Comparison of ENCODE assay signal across 10 cellular contexts in genomic region chr1:53715478-53715877, GRCh38. TPM values are rescaled to one million over a fixed set of nuclear protein-coding genes. Genes with fewer than 3 reads are reported as not detected.
A peak's percentile ranks its signal among the peaks of the same experiment; 100 is the strongest.
DNase-seq lines count a peak whose midpoint lies in the region; ATAC-seq, FAIRE-seq and TF ChIP-seq lines count a peak whose summit lies in the region.
"Had no signal": no experiment of that assay in that cellular context is flagged by ENCODE, and none has a peak within 500 bp of the region (broad histone marks: within the 10 kb centered on the region; RNA-seq: fewer than 3 reads in every experiment).

No MANE protein-coding gene starts in this region.

- no peaks in the 10 kb centered on the region for H3K9me3 ChIP-seq in kidney (ENCODE audit: control insufficient read depth in 1 of 2, low read length in 2 of 2)

- no peak overlapping the region for H3K9ac ChIP-seq in kidney (ENCODE audit: low read length in 2 of 2)

- DNase-seq in ELF-1 (ENCODE audit: low read depth, low spot score) (peak; percentile 75), HL-60 (ENCODE audit: low read depth in 1 of 2, low spot score in 1 of 2) (peak in 1 of 2 experiments; percentile 18), UCSD-AML1 (lab: John Stamatoyannopoulos, UW; ENCODE audit: unreplicated experiment) (peak; percentile 44), left lobe of liver (ENCODE audit: low spot score) (no peak), T-helper 1 cell (no peak), kidney (no peak)
- DNase-seq: left cardiac atrium, NCI-H1930 had no signal

- no peaks in the 10 kb centered on the region for H3K4me1 ChIP-seq in kidney (ENCODE audit: control insufficient read depth in 1 of 2, insufficient read depth in 1 of 2, low read depth in 1 of 2, low read length in 2 of 2)

- H3K36me3 ChIP-seq in kidney (ENCODE audit: control insufficient read depth in 1 of 2, insufficient read depth in 2 of 2, low read length in 2 of 2) = no peaks in the 10 kb centered on the region

- no peak overlapping the region for H3K27ac ChIP-seq in HL-60 (replicated peaks)
- no peak overlapping the region for H3K27ac ChIP-seq in kidney (ENCODE audit: low read depth in 2 of 2, low read length in 2 of 2)

- no peak for FAIRE-seq in kidney (lab: Jason Lieb, UNC)

- H3K4me3 ChIP-seq in HL-60 (replicated peaks; ENCODE audit: insufficient read depth, low read length) (no peak overlapping the region), kidney (ENCODE audit: low read length in 2 of 2) (no peak overlapping the region)

- intact Hi-C loops in kidney (cut with DNase I) = no loop called here

- ATAC-seq in left lobe of liver (peak; percentile 31), HG03175 (IDR thresholded peaks at IDR 0.05; ENCODE audit: unreplicated experiment) (no peak), GM21360 (IDR thresholded peaks at IDR 0.05; ENCODE audit: unreplicated experiment) (no peak)

- TF ChIP-seq CTCF in HL-60 (IDR thresholded peaks at IDR 0.05; ENCODE audit: insufficient read depth, low read length) = peak; percentile 10
- TF ChIP-seq CTCF in kidney (IDR thresholded peaks at IDR 0.05; ENCODE audit: borderline replicate concordance, extremely low read depth, insufficient read depth) = no peak

- H3K27me3 ChIP-seq in HL-60 (ENCODE audit: insufficient read depth, poor library complexity, severe bottlenecking) = no peaks in the 10 kb centered on the region

RNA-seq across cellular contexts. Expression of gene GLIS1, which starts 23.5 kb away (rescaled TPM):
- not detected for total RNA-seq in left lobe of liver
- total RNA-seq in kidney = 3.3 TPM
- 3.7 TPM for polyA plus RNA-seq in kidney (ENCODE audit: insufficient read depth, low read depth, low replicate concordance)

Comparison
In these comparisons a context has a peak if more than half of its experiments do, and no peak if none do; other contexts are left out.
1. DNase-seq: peak in ELF-1 (single experiment) and UCSD-AML1 (single experiment); none in left lobe of liver (single experiment), T-helper 1 cell (0 of 5) and kidney (single experiment).